Comparison of ENCODE assay signal across 1 cellular context in genomic region chr19:843180-843835, GRCh38.
TF ChIP-seq lines count a peak whose summit lies in the region.

No MANE protein-coding gene starts in this region.

TF ChIP-seq in H1, 55 proteins besides CTCF, POLR2A, EP300 and RAD21:
- TF ChIP-seq SIRT6 (IDR thresholded peaks at IDR 0.05; ENCODE audit: low read length) (no peak), GTF2F1 (IDR thresholded peaks at IDR 0.05; ENCODE audit: borderline replicate concordance, low read depth, low read length) (no peak), FOSL1 (IDR thresholded peaks at IDR 0.05; ENCODE audit: insufficient read depth, low read depth, low read length) (no peak), SIN3A (conservative IDR thresholded peaks at IDR 0.05 in 1 of 2, IDR thresholded peaks at IDR 0.05 in 1 of 2; ENCODE audit: low read depth in 1 of 2, low read length in 2 of 2) (no peak), KDM4A (IDR thresholded peaks at IDR 0.05; ENCODE audit: low read depth, low read length, severe bottlenecking) (peak; percentile 73), JUND (IDR thresholded peaks at IDR 0.05; ENCODE audit: low read length) (no peak), BCL11A (IDR thresholded peaks at IDR 0.05; ENCODE audit: low read depth in 2 of 2, low read length in 2 of 2) (no peak), SP4 (IDR thresholded peaks at IDR 0.05; ENCODE audit: low read length) (no peak), RBBP5 (IDR thresholded peaks at IDR 0.05; ENCODE audit: borderline replicate concordance, low read depth, low read length) (no peak), SIX5 (IDR thresholded peaks at IDR 0.05; ENCODE audit: low read depth, low read length) (no peak), BRCA1 (IDR thresholded peaks at IDR 0.05; ENCODE audit: low read depth, low read length) (no peak), SUZ12 (IDR thresholded peaks at IDR 0.05; ENCODE audit: low read length) (peak; percentile 36; the same call in 1 of the 2 replicates), ASH2L (IDR thresholded peaks at IDR 0.05; ENCODE audit: low read length) (peak; percentile 30), ZNF274 (IDR thresholded peaks at IDR 0.05; ENCODE audit: borderline replicate concordance, extremely low read depth, low read length) (no peak), TCF12 (IDR thresholded peaks at IDR 0.05; ENCODE audit: low read depth, low read length) (no peak), HDAC6 (IDR thresholded peaks at IDR 0.05; ENCODE audit: low read depth, low read length) (no peak), EGR1 (IDR thresholded peaks at IDR 0.05; ENCODE audit: borderline replicate concordance, low read depth, low read length) (no peak), CTBP2 (IDR thresholded peaks at IDR 0.05; ENCODE audit: borderline replicate concordance, insufficient read depth, insufficient read length, low read length) (no peak), CREB1 (IDR thresholded peaks at IDR 0.05) (no peak), KDM5A (IDR thresholded peaks at IDR 0.05; ENCODE audit: low read length) (no peak), JUN (IDR thresholded peaks at IDR 0.05; ENCODE audit: low read depth, low read length) (no peak), TAF7 (optimal IDR thresholded peaks at IDR 0.05; ENCODE audit: borderline replicate concordance, low read depth, low read length) (no peak), TBP (IDR thresholded peaks at IDR 0.05; ENCODE audit: low read depth, low read length) (no peak; the same call in 1 of the 2 replicates), E2F6 (IDR thresholded peaks at IDR 0.05) (peak; percentile 83), BACH1 (IDR thresholded peaks at IDR 0.05; ENCODE audit: low read length) (no peak), POLR2AphosphoS5 (IDR thresholded peaks at IDR 0.05; ENCODE audit: low read depth, low read length) (no peak), HDAC2 (IDR thresholded peaks at IDR 0.05; ENCODE audit: borderline replicate concordance in 1 of 2, low read depth in 2 of 2, low read length in 2 of 2) (no peak), TAF1 (IDR thresholded peaks at IDR 0.05; ENCODE audit: low read depth, low read length) (no peak), NANOG (IDR thresholded peaks at IDR 0.05; ENCODE audit: insufficient read depth, low read depth, low read length, poor library complexity, severe bottlenecking) (no peak), CBX8 (IDR thresholded peaks at IDR 0.05; ENCODE audit: borderline replicate concordance, low read depth, low read length) (no peak), RNF2 (IDR thresholded peaks at IDR 0.05; ENCODE audit: borderline replicate concordance, low read depth, low read length, missing control alignments, poor library complexity, severe bottlenecking) (peak; percentile 35), MAX (IDR thresholded peaks at IDR 0.05) (peak; percentile 86), SAP30 (IDR thresholded peaks at IDR 0.05; ENCODE audit: insufficient read depth, insufficient replicate concordance, low read length) (no peak), PHF8 (conservative IDR thresholded peaks at IDR 0.05; ENCODE audit: low read depth, low read length) (no peak), RFX5 (IDR thresholded peaks at IDR 0.05; ENCODE audit: borderline replicate concordance, low read depth, low read length) (no peak), EZH2 (IDR thresholded peaks at IDR 0.05; ENCODE audit: low read depth, low read length, severe bottlenecking) (peak; percentile 46), ATF2 (IDR thresholded peaks at IDR 0.05; ENCODE audit: low read length) (no peak), CHD2 (IDR thresholded peaks at IDR 0.05; ENCODE audit: low read length) (no peak)
- TF ChIP-seq, protein P1, sequence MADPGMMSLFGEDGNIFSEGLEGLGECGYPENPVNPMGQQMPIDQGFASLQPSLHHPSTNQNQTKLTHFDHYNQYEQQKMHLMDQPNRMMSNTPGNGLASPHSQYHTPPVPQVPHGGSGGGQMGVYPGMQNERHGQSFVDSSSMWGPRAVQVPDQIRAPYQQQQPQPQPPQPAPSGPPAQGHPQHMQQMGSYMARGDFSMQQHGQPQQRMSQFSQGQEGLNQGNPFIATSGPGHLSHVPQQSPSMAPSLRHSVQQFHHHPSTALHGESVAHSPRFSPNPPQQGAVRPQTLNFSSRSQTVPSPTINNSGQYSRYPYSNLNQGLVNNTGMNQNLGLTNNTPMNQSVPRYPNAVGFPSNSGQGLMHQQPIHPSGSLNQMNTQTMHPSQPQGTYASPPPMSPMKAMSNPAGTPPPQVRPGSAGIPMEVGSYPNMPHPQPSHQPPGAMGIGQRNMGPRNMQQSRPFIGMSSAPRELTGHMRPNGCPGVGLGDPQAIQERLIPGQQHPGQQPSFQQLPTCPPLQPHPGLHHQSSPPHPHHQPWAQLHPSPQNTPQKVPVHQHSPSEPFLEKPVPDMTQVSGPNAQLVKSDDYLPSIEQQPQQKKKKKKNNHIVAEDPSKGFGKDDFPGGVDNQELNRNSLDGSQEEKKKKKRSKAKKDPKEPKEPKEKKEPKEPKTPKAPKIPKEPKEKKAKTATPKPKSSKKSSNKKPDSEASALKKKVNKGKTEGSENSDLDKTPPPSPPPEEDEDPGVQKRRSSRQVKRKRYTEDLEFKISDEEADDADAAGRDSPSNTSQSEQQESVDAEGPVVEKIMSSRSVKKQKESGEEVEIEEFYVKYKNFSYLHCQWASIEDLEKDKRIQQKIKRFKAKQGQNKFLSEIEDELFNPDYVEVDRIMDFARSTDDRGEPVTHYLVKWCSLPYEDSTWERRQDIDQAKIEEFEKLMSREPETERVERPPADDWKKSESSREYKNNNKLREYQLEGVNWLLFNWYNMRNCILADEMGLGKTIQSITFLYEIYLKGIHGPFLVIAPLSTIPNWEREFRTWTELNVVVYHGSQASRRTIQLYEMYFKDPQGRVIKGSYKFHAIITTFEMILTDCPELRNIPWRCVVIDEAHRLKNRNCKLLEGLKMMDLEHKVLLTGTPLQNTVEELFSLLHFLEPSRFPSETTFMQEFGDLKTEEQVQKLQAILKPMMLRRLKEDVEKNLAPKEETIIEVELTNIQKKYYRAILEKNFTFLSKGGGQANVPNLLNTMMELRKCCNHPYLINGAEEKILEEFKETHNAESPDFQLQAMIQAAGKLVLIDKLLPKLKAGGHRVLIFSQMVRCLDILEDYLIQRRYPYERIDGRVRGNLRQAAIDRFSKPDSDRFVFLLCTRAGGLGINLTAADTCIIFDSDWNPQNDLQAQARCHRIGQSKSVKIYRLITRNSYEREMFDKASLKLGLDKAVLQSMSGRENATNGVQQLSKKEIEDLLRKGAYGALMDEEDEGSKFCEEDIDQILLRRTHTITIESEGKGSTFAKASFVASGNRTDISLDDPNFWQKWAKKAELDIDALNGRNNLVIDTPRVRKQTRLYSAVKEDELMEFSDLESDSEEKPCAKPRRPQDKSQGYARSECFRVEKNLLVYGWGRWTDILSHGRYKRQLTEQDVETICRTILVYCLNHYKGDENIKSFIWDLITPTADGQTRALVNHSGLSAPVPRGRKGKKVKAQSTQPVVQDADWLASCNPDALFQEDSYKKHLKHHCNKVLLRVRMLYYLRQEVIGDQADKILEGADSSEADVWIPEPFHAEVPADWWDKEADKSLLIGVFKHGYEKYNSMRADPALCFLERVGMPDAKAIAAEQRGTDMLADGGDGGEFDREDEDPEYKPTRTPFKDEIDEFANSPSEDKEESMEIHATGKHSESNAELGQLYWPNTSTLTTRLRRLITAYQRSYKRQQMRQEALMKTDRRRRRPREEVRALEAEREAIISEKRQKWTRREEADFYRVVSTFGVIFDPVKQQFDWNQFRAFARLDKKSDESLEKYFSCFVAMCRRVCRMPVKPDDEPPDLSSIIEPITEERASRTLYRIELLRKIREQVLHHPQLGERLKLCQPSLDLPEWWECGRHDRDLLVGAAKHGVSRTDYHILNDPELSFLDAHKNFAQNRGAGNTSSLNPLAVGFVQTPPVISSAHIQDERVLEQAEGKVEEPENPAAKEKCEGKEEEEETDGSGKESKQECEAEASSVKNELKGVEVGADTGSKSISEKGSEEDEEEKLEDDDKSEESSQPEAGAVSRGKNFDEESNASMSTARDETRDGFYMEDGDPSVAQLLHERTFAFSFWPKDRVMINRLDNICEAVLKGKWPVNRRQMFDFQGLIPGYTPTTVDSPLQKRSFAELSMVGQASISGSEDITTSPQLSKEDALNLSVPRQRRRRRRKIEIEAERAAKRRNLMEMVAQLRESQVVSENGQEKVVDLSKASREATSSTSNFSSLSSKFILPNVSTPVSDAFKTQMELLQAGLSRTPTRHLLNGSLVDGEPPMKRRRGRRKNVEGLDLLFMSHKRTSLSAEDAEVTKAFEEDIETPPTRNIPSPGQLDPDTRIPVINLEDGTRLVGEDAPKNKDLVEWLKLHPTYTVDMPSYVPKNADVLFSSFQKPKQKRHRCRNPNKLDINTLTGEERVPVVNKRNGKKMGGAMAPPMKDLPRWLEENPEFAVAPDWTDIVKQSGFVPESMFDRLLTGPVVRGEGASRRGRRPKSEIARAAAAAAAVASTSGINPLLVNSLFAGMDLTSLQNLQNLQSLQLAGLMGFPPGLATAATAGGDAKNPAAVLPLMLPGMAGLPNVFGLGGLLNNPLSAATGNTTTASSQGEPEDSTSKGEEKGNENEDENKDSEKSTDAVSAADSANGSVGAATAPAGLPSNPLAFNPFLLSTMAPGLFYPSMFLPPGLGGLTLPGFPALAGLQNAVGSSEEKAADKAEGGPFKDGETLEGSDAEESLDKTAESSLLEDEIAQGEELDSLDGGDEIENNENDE (IDR thresholded peaks at IDR 0.05; ENCODE audit: insufficient replicate concordance, low read length) = no peak
- TF ChIP-seq, protein P2, sequence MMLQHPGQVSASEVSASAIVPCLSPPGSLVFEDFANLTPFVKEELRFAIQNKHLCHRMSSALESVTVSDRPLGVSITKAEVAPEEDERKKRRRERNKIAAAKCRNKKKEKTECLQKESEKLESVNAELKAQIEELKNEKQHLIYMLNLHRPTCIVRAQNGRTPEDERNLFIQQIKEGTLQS (IDR thresholded peaks at IDR 0.05; ENCODE audit: insufficient read depth, low read depth, low read length) = no peak
